ENCODE assay signal across 20 cellular contexts in genomic region chr15:78931439-78931981, GRCh38. TPM values are rescaled to one million over a fixed set of nuclear protein-coding genes. Genes with fewer than 3 reads are reported as not detected.
DNase-seq lines count a peak whose midpoint lies in the region; ATAC-seq, FAIRE-seq and TF ChIP-seq lines count a peak whose summit lies in the region.
"Had no signal": no experiment of that assay in that cellular context is flagged by ENCODE, and none has a peak within 500 bp of the region (broad histone marks: within the 10 kb centered on the region; RNA-seq: fewer than 3 reads in every experiment).

No MANE protein-coding gene starts in this region.

- CTCF ChIA-PET in HepG2 (lab: Yijun Ruan, JAX; ENCODE audit: low intra/inter-chr PET ratio, low total read pairs): no interaction called here
- CTCF ChIA-PET in mammary epithelial cell (lab: Charles Lee; ENCODE audit: low non-redundant PET): interaction anchor here (0.7 kb wide), 1 partner anchor 238 kb away, joined by 16 read pairs; no protein-coding TSS in a partner anchor

- TF ChIP-seq POLR2A in HepG2 (IDR thresholded peaks at IDR 0.05; ENCODE audit: insufficient read depth in 1 of 2, low read depth in 2 of 2, low read length in 2 of 2) (no peak), right lobe of liver (IDR thresholded peaks at IDR 0.05) (no peak), vagina (IDR thresholded peaks at IDR 0.05) (no peak)

- no peak overlapping the region for H3K27ac ChIP-seq in HepG2 (ENCODE audit: extremely low read length, insufficient read depth, low read length)
- peak overlapping the region in 1 of 3 donors; percentile 63 for H3K27ac ChIP-seq in right lobe of liver
- peak overlapping the region; percentile 62 for H3K27ac ChIP-seq in mammary epithelial cell (ENCODE audit: insufficient read depth, low read depth, low read length)
- H3K27ac ChIP-seq in vagina: peak overlapping the region; percentile 57
- no peak overlapping the region for H3K27ac ChIP-seq in WERI-Rb-1
- H3K27ac ChIP-seq: uterus had no signal

- intact Hi-C loops in HepG2 (cut with micrococcal nuclease; ENCODE audit: unreplicated experiment): no loop called here
- intact Hi-C loops in right lobe of liver (cut with DNase I): no loop called here
- intact Hi-C loops in mammary epithelial cell (cut with micrococcal nuclease): loop anchor here (2.0 kb wide), 1 partner anchor 13 kb away; the partner anchor contains the start of gene CTSH
- intact Hi-C loops in vagina (cut with DNase I): no loop called here

- in situ Hi-C loops in HepG2 (cut with HindIII; ENCODE audit: extremely low pct_ligation_motif_present, low pct_unique_long_range_greater_than_20kb): no loop called here
- in situ Hi-C loops in mammary epithelial cell (cut with MboI; ENCODE audit: low sequenced_read_pairs in 2 of 2): no loop called here

- DNase-seq in HepG2 (ENCODE audit: low spot score) (no peak), right lobe of liver (no peak), mammary epithelial cell (no peak), omental fat pad (ENCODE audit: low spot score) (no peak), vagina (ENCODE audit: extremely low spot score in 2 of 2) (no peak), cerebellar cortex (ENCODE audit: low spot score) (no peak), DMS153 treated with DMSO at 0.1 percent for 48 hours (lab: John Stamatoyannopoulos, UW; ENCODE audit: unreplicated experiment) (no peak), WERI-Rb-1 (no peak)
- DNase-seq: activated CD4-positive, alpha-beta T cell treated with anti-CD3 and anti-CD28 coated beads for 1 hour; CD8-positive, alpha-beta memory T cell; dermis blood vessel endothelial cell; immature natural killer cell; natural killer cell; NCI-H1694 treated with DMSO at 0.1 percent for 48 hours; NCI-H524; OCI-M1; T-helper 9 cell; uterus had no signal

- TF ChIP-seq EP300 in HepG2 (IDR thresholded peaks at IDR 0.05; ENCODE audit: low read depth in 2 of 2, low read length in 2 of 2) (no peak), HepG2 (CRISPR knock-in tag; IDR thresholded peaks at IDR 0.05; ENCODE audit: borderline replicate concordance) (no peak)

- dilution Hi-C loops in mammary epithelial cell (cut with HindIII; ENCODE audit: low sequenced_read_pairs): loop anchor here (5.0 kb wide), 2 partner anchors 41 to 101 kb away; no protein-coding TSS in a partner anchor

- no peaks in the 10 kb centered on the region for H4K20me1 ChIP-seq in HepG2 (ENCODE audit: insufficient read depth, low read length)
- no peaks in the 10 kb centered on the region for H4K20me1 ChIP-seq in mammary epithelial cell (ENCODE audit: insufficient read depth, low read length)

- POLR2A ChIA-PET in HepG2 (lab: Yijun Ruan, JAX): no interaction called here

- TF ChIP-seq CTCF in HepG2 (CRISPR knock-in tag; IDR thresholded peaks at IDR 0.05) (no peak), right lobe of liver (IDR thresholded peaks at IDR 0.05) (no peak), mammary epithelial cell (conservative IDR thresholded peaks at IDR 0.05 in 1 of 2, IDR thresholded peaks at IDR 0.05 in 1 of 2; ENCODE audit: extremely low read depth in 1 of 2, insufficient read depth in 1 of 2, low read depth in 1 of 2, low read length in 2 of 2) (no peak), omental fat pad (IDR thresholded peaks at IDR 0.05) (no peak), vagina (IDR thresholded peaks at IDR 0.05) (no peak), WERI-Rb-1 (IDR thresholded peaks at IDR 0.05; ENCODE audit: low read depth, low read length) (no peak)

- H3K79me2 ChIP-seq in HepG2 (ENCODE audit: insufficient read depth, low read length) (no peaks in the 10 kb centered on the region), mammary epithelial cell (ENCODE audit: insufficient read depth, low read length) (no peaks in the 10 kb centered on the region)

- H3K4me2 ChIP-seq in HepG2 (ENCODE audit: low read depth, low read length): no peak overlapping the region
- peak overlapping the region; percentile 34 for H3K4me2 ChIP-seq in mammary epithelial cell (ENCODE audit: insufficient read depth, low read depth, low read length)

- BruUV-seq in HepG2 (replicated peaks; lab: Mats Ljungman, UMichigan) (no TSS peak), mammary epithelial cell (replicated peaks; lab: Mats Ljungman, UMichigan) (no TSS peak)

- ATAC-seq in HepG2 (no peak; the same call in 2 of the 3 replicates), right lobe of liver (no peak), omental fat pad (ENCODE audit: low FRiP score) (peak; percentile 9)
- ATAC-seq: natural killer cell had no signal

- H3K4me3 ChIP-seq in HepG2 (replicated peaks in 1 of 3; ENCODE audit: insufficient read depth in 1 of 3, low read depth in 2 of 3, low read length in 3 of 3): no peak overlapping the region
- H3K4me3 ChIP-seq in right lobe of liver: no peak overlapping the region
- H3K4me3 ChIP-seq in mammary epithelial cell (replicated peaks in 1 of 3; ENCODE audit: insufficient read depth in 1 of 3, low read depth in 2 of 3, low read length in 3 of 3): no peak overlapping the region
- no peak overlapping the region for H3K4me3 ChIP-seq in vagina
- H3K4me3 ChIP-seq in WERI-Rb-1 (ENCODE audit: low read depth, low read length): no peak overlapping the region
- H3K4me3 ChIP-seq: esophagus muscularis mucosa, MG63, uterus had no signal

- H2AFZ ChIP-seq in HepG2 (ENCODE audit: low read length) (no peak overlapping the region), mammary epithelial cell (ENCODE audit: low read depth, low read length) (no peak overlapping the region)

- no peaks in the 10 kb centered on the region for H3K4me1 ChIP-seq in HepG2 (ENCODE audit: insufficient read depth, low read length)
- H3K4me1 ChIP-seq in right lobe of liver: peaks cover 0 to 19% (median 11%) of the 10 kb centered on the region in 4 donors
- peaks cover 16% of the 10 kb centered on the region for H3K4me1 ChIP-seq in mammary epithelial cell (ENCODE audit: insufficient read depth, low read length)
- peaks cover 57% of the 10 kb centered on the region for H3K4me1 ChIP-seq in vagina
- H3K4me1 ChIP-seq: uterus had no signal

- H3K9ac ChIP-seq in HepG2 (ENCODE audit: insufficient read depth, low read depth, low read length) (no peak overlapping the region), mammary epithelial cell (ENCODE audit: insufficient read depth, low read length) (no peak overlapping the region)

- FAIRE-seq in HepG2 (lab: Jason Lieb, UNC): no peak

- peaks cover 37 to 76% of the 10 kb centered on the region in 2 experiments for H3K36me3 ChIP-seq in HepG2 (replicated peaks in 1 of 2; ENCODE audit: control insufficient read depth in 1 of 2, insufficient read depth in 2 of 2, low read length in 2 of 2)
- H3K36me3 ChIP-seq in right lobe of liver: peaks cover 0 to 40% (median 5%) of the 10 kb centered on the region in 4 donors
- H3K36me3 ChIP-seq in mammary epithelial cell (ENCODE audit: insufficient read depth, low read length): no peaks in the 10 kb centered on the region
- peaks cover 0 to 11% of the 10 kb centered on the region in 2 donors for H3K36me3 ChIP-seq in vagina
- H3K36me3 ChIP-seq in WERI-Rb-1: peaks cover 8% of the 10 kb centered on the region; the same call in 1 of the 2 replicates
- H3K36me3 ChIP-seq: uterus had no signal

- WGBS in HepG2 (ENCODE audit: low lambda C conversion rate): 92% methylated on average over 12 of the region's 14 CpGs
- whole genome bisulfite sequencing in right lobe of liver (ENCODE audit: insufficient coverage, low coverage, low lambda C conversion rate, missing lambda C conversion rate): 68% methylated on average over 8 of the region's 14 CpGs
- 44% methylated on average over 6 of the region's 14 CpGs for WGBS in mammary epithelial cell (ENCODE audit: low coverage, missing lambda C conversion rate)

- H3K9me3 ChIP-seq in HepG2 (ENCODE audit: low read length): no peaks in the 10 kb centered on the region
- no peaks in the 10 kb centered on the region for H3K9me3 ChIP-seq in right lobe of liver
- H3K9me3 ChIP-seq in mammary epithelial cell (replicated peaks; ENCODE audit: insufficient read depth, low read length): no peaks in the 10 kb centered on the region
- no peaks in the 10 kb centered on the region for H3K9me3 ChIP-seq in vagina
- H3K9me3 ChIP-seq in WERI-Rb-1 (ENCODE audit: severe bottlenecking): no peaks in the 10 kb centered on the region
- H3K9me3 ChIP-seq: esophagus muscularis mucosa, MG63, uterus had no signal

- no peak for TF ChIP-seq RAD21 in HepG2 (CRISPR knock-in tag; IDR thresholded peaks at IDR 0.05)

- no peaks in the 10 kb centered on the region for H3K27me3 ChIP-seq in HepG2 (ENCODE audit: control insufficient read depth in 1 of 2, insufficient read depth in 2 of 2, low read length in 2 of 2)
- H3K27me3 ChIP-seq in right lobe of liver: no peaks in the 10 kb centered on the region
- H3K27me3 ChIP-seq in mammary epithelial cell (ENCODE audit: insufficient read depth, low read length): no peaks in the 10 kb centered on the region
- no peaks in the 10 kb centered on the region for H3K27me3 ChIP-seq in vagina
- H3K27me3 ChIP-seq in WERI-Rb-1 (ENCODE audit: insufficient read depth, low read depth, severe bottlenecking): no peaks in the 10 kb centered on the region
- H3K27me3 ChIP-seq: esophagus muscularis mucosa, MG63, uterus had no signal

RNA-seq across cellular contexts. Expression of gene CTSH, which starts 13.3 kb away (rescaled TPM):
- total RNA-seq in HepG2 (2016; rRNA removed; fragmentation: Illumina TruSeq; extraction: Trizol) (145 and 265 TPM in 2 replicates), right lobe of liver (100 to 1,000 TPM in 2 of 6 experiments, 10 to 100 TPM in 4; 32.0 to 183 (median 98.1) TPM), mammary epithelial cell (10 to 100 TPM; 22.6 to 74.2 TPM), omental fat pad (100 to 1,000 TPM; 110 to 351 (median 203) TPM), vagina (110 TPM)
- 38.3 and 41.8 TPM in 2 replicates for total RNA-seq in HepG2 (2016; cell fraction: cytosol; rRNA removed; fragmentation: Illumina TruSeq; extraction: Trizol; ENCODE audit: low read depth)
- 147 and 263 TPM in 2 replicates for total RNA-seq in HepG2 (2016; cell fraction: insoluble cytoplasmic fraction; rRNA removed; fragmentation: Illumina TruSeq; extraction: Trizol)
- total RNA-seq in HepG2 (2016; cell fraction: membrane; rRNA removed; fragmentation: Illumina TruSeq; extraction: Trizol): 76.7 and 76.8 TPM in 2 replicates
- 192 and 212 TPM in 2 replicates for total RNA-seq in HepG2 (2016; cell fraction: nucleus; rRNA removed; fragmentation: Illumina TruSeq; extraction: Trizol)
- polyA plus RNA-seq in HepG2 (2011; rRNA removed) (653 and 707 TPM in 2 replicates), mammary epithelial cell (33.6 TPM)
- polyA plus RNA-seq in HepG2 (2011; cell fraction: cytosol; rRNA removed): 619 and 690 TPM in 2 replicates
- polyA plus RNA-seq in HepG2 (2011; cell fraction: nucleus; rRNA removed): 438 and 468 TPM in 2 replicates
- polyA plus RNA-seq in HepG2 (2012): 370 and 429 TPM in 2 replicates
- polyA plus RNA-seq in HepG2 (2016; cell fraction: cytosol; fragmentation: Illumina TruSeq; extraction: Trizol; ENCODE audit: low read depth): 85.5 and 99.3 TPM in 2 replicates
- polyA plus RNA-seq in HepG2 (2016; cell fraction: insoluble cytoplasmic fraction; fragmentation: Illumina TruSeq; extraction: Trizol; ENCODE audit: low read depth): 143 and 146 TPM in 2 replicates
- polyA plus RNA-seq in HepG2 (2016; cell fraction: membrane; fragmentation: Illumina TruSeq; extraction: Trizol; ENCODE audit: low read depth): 90.8 and 95.9 TPM in 2 replicates
- polyA plus RNA-seq in HepG2 (2016; cell fraction: nucleus; fragmentation: Illumina TruSeq; extraction: Trizol; ENCODE audit: insufficient read depth, low read depth): 337 and 346 TPM in 2 replicates
- 0.44 and 261 TPM in 2 replicates for polyA minus RNA-seq in HepG2 (2011; rRNA and poly(A)+ RNA removed; ENCODE audit: low replicate concordance)
- polyA minus RNA-seq in HepG2 (2011; cell fraction: cytosol; rRNA and poly(A)+ RNA removed): 172 and 190 TPM in 2 replicates
- 126 and 165 TPM in 2 replicates for polyA minus RNA-seq in HepG2 (2011; cell fraction: nucleus; rRNA and poly(A)+ RNA removed)
- polyA minus RNA-seq in mammary epithelial cell: 27.1 TPM

RNA-seq across cellular contexts. Expression of gene MORF4L1, which starts 58.8 kb away (rescaled TPM):
- 218 and 361 TPM in 2 replicates for total RNA-seq in HepG2 (2016; rRNA removed; fragmentation: Illumina TruSeq; extraction: Trizol)
- total RNA-seq in HepG2 (2016; cell fraction: cytosol; rRNA removed; fragmentation: Illumina TruSeq; extraction: Trizol; ENCODE audit: low read depth): 66.4 and 72.5 TPM in 2 replicates
- total RNA-seq in HepG2 (2016; cell fraction: insoluble cytoplasmic fraction; rRNA removed; fragmentation: Illumina TruSeq; extraction: Trizol): 223 and 347 TPM in 2 replicates
- total RNA-seq in HepG2 (2016; cell fraction: membrane; rRNA removed; fragmentation: Illumina TruSeq; extraction: Trizol): 116 and 131 TPM in 2 replicates
- 154 and 168 TPM in 2 replicates for total RNA-seq in HepG2 (2016; cell fraction: nucleus; rRNA removed; fragmentation: Illumina TruSeq; extraction: Trizol)
- polyA plus RNA-seq in HepG2 (2011; rRNA removed): 182 and 219 TPM in 2 replicates
- polyA plus RNA-seq in HepG2 (2011; cell fraction: cytosol; rRNA removed): 86.8 and 139 TPM in 2 replicates
- polyA plus RNA-seq in HepG2 (2011; cell fraction: nucleus; rRNA removed): 33.5 and 47.3 TPM in 2 replicates
- polyA plus RNA-seq in HepG2 (2012): 278 and 287 TPM in 2 replicates
- polyA plus RNA-seq in HepG2 (2016; cell fraction: cytosol; fragmentation: Illumina TruSeq; extraction: Trizol; ENCODE audit: low read depth): 106 and 118 TPM in 2 replicates
- 520 and 546 TPM in 2 replicates for polyA plus RNA-seq in HepG2 (2016; cell fraction: insoluble cytoplasmic fraction; fragmentation: Illumina TruSeq; extraction: Trizol; ENCODE audit: low read depth)
- polyA plus RNA-seq in HepG2 (2016; cell fraction: membrane; fragmentation: Illumina TruSeq; extraction: Trizol; ENCODE audit: low read depth): 179 and 180 TPM in 2 replicates
- 220 and 225 TPM in 2 replicates for polyA plus RNA-seq in HepG2 (2016; cell fraction: nucleus; fragmentation: Illumina TruSeq; extraction: Trizol; ENCODE audit: insufficient read depth, low read depth)
- polyA minus RNA-seq in HepG2 (2011; rRNA and poly(A)+ RNA removed; ENCODE audit: low replicate concordance): 31.6 and 63.1 TPM in 2 replicates
- 79.8 and 80.8 TPM in 2 replicates for polyA minus RNA-seq in HepG2 (2011; cell fraction: cytosol; rRNA and poly(A)+ RNA removed)
- polyA minus RNA-seq in HepG2 (2011; cell fraction: nucleus; rRNA and poly(A)+ RNA removed): 155 and 159 TPM in 2 replicates
- 100 to 1,000 TPM in 4 of 6 experiments, 10 to 100 TPM in 2; 86.9 to 126 (median 115) TPM for total RNA-seq in right lobe of liver
- 100 to 1,000 TPM; 236 to 275 TPM for total RNA-seq in mammary epithelial cell
- 193 TPM for polyA plus RNA-seq in mammary epithelial cell
- polyA minus RNA-seq in mammary epithelial cell: 163 TPM
- total RNA-seq in omental fat pad: 100 to 1,000 TPM; 302 to 390 (median 316) TPM
- total RNA-seq in vagina: 170 TPM

Comparison
In these comparisons a context has a peak if more than half of its experiments do, and no peak if none do; other contexts are left out.
1. H3K27ac ChIP-seq: peak in mammary epithelial cell (single experiment) and vagina (single experiment); none in HepG2 (single experiment) and WERI-Rb-1 (single experiment).